1 cellular context compared by ENCODE assay signal in the genomic region with DNA sequence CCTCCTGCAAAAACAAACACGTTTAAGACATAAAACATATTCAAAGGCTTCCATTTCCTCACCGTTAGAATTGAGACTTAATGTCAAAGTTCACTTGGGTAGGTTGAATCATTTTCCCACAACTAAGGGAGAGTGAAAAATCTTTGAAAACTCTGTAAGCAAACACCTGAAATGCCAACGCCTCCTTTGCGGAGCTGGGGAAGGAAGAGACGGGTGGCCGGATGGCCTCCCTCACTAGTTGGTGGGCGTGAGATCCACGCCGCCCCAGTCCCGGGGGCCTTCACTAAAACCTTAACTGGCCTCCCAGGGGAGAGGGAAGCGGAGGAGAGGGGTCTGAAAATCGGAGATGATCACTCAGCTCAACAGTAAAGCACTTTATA.
A peak's percentile ranks its signal among the peaks of the same experiment; 100 is the strongest.
TF ChIP-seq lines count a peak whose summit lies in the region.

No MANE protein-coding gene starts in this region.

TF ChIP-seq in GM12878, 131 proteins besides CTCF, POLR2A, EP300 and RAD21 (continued from another document):
- TF ChIP-seq, protein P1, sequence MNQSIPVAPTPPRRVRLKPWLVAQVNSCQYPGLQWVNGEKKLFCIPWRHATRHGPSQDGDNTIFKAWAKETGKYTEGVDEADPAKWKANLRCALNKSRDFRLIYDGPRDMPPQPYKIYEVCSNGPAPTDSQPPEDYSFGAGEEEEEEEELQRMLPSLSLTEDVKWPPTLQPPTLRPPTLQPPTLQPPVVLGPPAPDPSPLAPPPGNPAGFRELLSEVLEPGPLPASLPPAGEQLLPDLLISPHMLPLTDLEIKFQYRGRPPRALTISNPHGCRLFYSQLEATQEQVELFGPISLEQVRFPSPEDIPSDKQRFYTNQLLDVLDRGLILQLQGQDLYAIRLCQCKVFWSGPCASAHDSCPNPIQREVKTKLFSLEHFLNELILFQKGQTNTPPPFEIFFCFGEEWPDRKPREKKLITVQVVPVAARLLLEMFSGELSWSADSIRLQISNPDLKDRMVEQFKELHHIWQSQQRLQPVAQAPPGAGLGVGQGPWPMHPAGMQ (IDR thresholded peaks at IDR 0.05; ENCODE audit: borderline replicate concordance): no peak
- TF ChIP-seq PML (IDR thresholded peaks at IDR 0.05; ENCODE audit: low read length): peak; percentile 30; the same call in 1 of the 2 replicates
- TF ChIP-seq, protein P2, sequence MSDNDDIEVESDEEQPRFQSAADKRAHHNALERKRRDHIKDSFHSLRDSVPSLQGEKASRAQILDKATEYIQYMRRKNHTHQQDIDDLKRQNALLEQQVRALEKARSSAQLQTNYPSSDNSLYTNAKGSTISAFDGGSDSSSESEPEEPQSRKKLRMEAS (IDR thresholded peaks at IDR 0.05; ENCODE audit: low read depth, low read length): no peak
- TF ChIP-seq TARDBP (IDR thresholded peaks at IDR 0.05; ENCODE audit: borderline replicate concordance): no peak
- TF ChIP-seq IRF4 (IDR thresholded peaks at IDR 0.05; ENCODE audit: low read depth, low read length): no peak
- no peak for TF ChIP-seq SP1 (IDR thresholded peaks at IDR 0.05; ENCODE audit: low read depth, low read length)
- TF ChIP-seq ZNF384 (IDR thresholded peaks at IDR 0.05; ENCODE audit: borderline replicate concordance, low read depth, low read length): no peak
- TF ChIP-seq TBL1XR1 (IDR thresholded peaks at IDR 0.05; ENCODE audit: low read depth, low read length): no peak
- TF ChIP-seq EGR1 (IDR thresholded peaks at IDR 0.05; ENCODE audit: borderline replicate concordance in 1 of 2, low read depth in 2 of 2, low read length in 2 of 2): 0 out of 3 replicates have a peak, but pooled peaks of 1 of the 2 experiments have one; percentile 29
- no peak for TF ChIP-seq NFXL1 (IDR thresholded peaks at IDR 0.05; ENCODE audit: borderline replicate concordance)
- TF ChIP-seq IKZF2 (IDR thresholded peaks at IDR 0.05): 0 out of 4 replicates have a peak, but pooled peaks of 1 of the 2 experiments have one; percentile 19
- TF ChIP-seq, protein P3, sequence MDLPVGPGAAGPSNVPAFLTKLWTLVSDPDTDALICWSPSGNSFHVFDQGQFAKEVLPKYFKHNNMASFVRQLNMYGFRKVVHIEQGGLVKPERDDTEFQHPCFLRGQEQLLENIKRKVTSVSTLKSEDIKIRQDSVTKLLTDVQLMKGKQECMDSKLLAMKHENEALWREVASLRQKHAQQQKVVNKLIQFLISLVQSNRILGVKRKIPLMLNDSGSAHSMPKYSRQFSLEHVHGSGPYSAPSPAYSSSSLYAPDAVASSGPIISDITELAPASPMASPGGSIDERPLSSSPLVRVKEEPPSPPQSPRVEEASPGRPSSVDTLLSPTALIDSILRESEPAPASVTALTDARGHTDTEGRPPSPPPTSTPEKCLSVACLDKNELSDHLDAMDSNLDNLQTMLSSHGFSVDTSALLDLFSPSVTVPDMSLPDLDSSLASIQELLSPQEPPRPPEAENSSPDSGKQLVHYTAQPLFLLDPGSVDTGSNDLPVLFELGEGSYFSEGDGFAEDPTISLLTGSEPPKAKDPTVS (IDR thresholded peaks at IDR 0.05; ENCODE audit: low read depth, low read length): no peak
- TF ChIP-seq, protein P4, sequence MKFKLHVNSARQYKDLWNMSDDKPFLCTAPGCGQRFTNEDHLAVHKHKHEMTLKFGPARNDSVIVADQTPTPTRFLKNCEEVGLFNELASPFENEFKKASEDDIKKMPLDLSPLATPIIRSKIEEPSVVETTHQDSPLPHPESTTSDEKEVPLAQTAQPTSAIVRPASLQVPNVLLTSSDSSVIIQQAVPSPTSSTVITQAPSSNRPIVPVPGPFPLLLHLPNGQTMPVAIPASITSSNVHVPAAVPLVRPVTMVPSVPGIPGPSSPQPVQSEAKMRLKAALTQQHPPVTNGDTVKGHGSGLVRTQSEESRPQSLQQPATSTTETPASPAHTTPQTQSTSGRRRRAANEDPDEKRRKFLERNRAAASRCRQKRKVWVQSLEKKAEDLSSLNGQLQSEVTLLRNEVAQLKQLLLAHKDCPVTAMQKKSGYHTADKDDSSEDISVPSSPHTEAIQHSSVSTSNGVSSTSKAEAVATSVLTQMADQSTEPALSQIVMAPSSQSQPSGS (IDR thresholded peaks at IDR 0.05; ENCODE audit: low read length): 0 out of 2 replicates have a peak, but pooled peaks have one; percentile 22
- TF ChIP-seq CHD4 (IDR thresholded peaks at IDR 0.05): no peak
- 0 out of 2 replicates have a peak, but pooled peaks have one; percentile 14 for TF ChIP-seq YY1 (IDR thresholded peaks at IDR 0.05; ENCODE audit: low read depth, low read length)
- TF ChIP-seq JUND (IDR thresholded peaks at IDR 0.05; ENCODE audit: low read depth, low read length): no peak
- peak; percentile 77 for TF ChIP-seq MEF2B (IDR thresholded peaks at IDR 0.05; ENCODE audit: partially characterized antibody, poor library complexity, severe bottlenecking)
